Comparison of ENCODE assay signal across 16 cellular contexts in the genomic region with DNA sequence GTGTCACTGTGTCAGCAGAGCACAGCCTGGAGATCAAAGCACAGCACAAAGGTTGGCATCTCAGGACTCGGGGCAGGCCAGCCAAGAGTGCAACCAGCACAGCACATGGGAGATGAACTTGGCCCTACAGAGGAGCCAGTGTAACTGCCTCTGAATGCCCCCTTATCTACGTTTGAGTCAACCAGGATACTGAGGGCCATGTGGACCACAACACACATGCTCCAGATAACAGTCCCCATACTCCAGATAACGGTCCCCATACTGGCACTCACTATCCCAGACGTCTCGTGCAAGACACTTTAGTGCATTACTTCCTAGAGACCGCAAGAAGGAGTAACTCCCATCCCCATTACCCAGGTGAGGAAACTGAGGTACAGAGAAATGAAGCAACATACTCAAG.
DNase-seq lines count a peak whose midpoint lies in the region; ATAC-seq and TF ChIP-seq lines count a peak whose summit lies in the region.
"Had no signal": no experiment of that assay in that cellular context is flagged by ENCODE, and none has a peak within 500 bp of the region (broad histone marks: within the 10 kb centered on the region; RNA-seq: fewer than 3 reads in every experiment).

No MANE protein-coding gene starts in this region.

- peaks cover 39% of the 10 kb centered on the region for H3K4me1 Mint-ChIP-seq in activated CD8-positive, alpha-beta memory T cell treated with anti-CD3 and anti-CD28 coated beads, Interleukin-2, amount 10 ng/mL, durations not matched to agents 7 days and 5 days
- H3K4me1 Mint-ChIP-seq in stimulated activated memory B cell treated with anti-CD40 and anti-IgM and Interleukin-4, amounts not matched to agents 10 μg/mL and 1 μg/mL and 100 μg/mL, for 72 hours: peaks cover 62% of the 10 kb centered on the region
- H3K4me1 Mint-ChIP-seq in nephron progenitor cell: peaks cover 26% of the 10 kb centered on the region

- no peak for TF ChIP-seq EP300 in gastroesophageal sphincter (IDR thresholded peaks at IDR 0.05)

- TF ChIP-seq CTCF in gastroesophageal sphincter (IDR thresholded peaks at IDR 0.05) (no peak), nephron progenitor cell (IDR thresholded peaks at IDR 0.05) (no peak)

- no peaks in the 10 kb centered on the region for H3K9me3 ChIP-seq in gastroesophageal sphincter
- H3K9me3 ChIP-seq: colonic mucosa, heart right ventricle had no signal

- H3K4me1 ChIP-seq in gastroesophageal sphincter: peaks cover 24 to 99% (median 51%) of the 10 kb centered on the region in 3 donors
- H3K4me1 ChIP-seq: colonic mucosa had no signal

- H3K27ac ChIP-seq in gastroesophageal sphincter: peak overlapping the region; percentile 80 to 93 (median 90)
- H3K27ac ChIP-seq: colonic mucosa, PC-9 had no signal

- no peak for ATAC-seq in activated CD8-positive, alpha-beta memory T cell treated with anti-CD3 and anti-CD28 coated beads, Interleukin-2, amount 10 ng/mL, durations not matched to agents 7 days and 5 days
- ATAC-seq in SK-N-SH treated with all-trans-retinoic acid at 6 μM for 48 hours (no peak), gastroesophageal sphincter (no peak), GM21515 (IDR thresholded peaks at IDR 0.05; ENCODE audit: unreplicated experiment) (no peak)
- no peak for ATAC-seq in stimulated activated memory B cell treated with anti-CD40 and anti-IgM and Interleukin-4, amounts not matched to agents 10 μg/mL and 1 μg/mL and 100 μg/mL, for 72 hours

- H3K27me3 ChIP-seq in gastroesophageal sphincter: no peaks in the 10 kb centered on the region
- H3K27me3 ChIP-seq: colonic mucosa, heart right ventricle had no signal

- 69 to 100% methylated on average over 1 to 4 of the region's 6 CpGs for WGBS in gastroesophageal sphincter (ENCODE audit: low coverage in 1 of 2), 2 donors

- H3K27ac Mint-ChIP-seq in activated CD8-positive, alpha-beta memory T cell treated with anti-CD3 and anti-CD28 coated beads, Interleukin-2, amount 10 ng/mL, durations not matched to agents 7 days and 5 days: peak overlapping the region; percentile 61
- H3K27ac Mint-ChIP-seq in stimulated activated memory B cell treated with anti-CD40 and anti-IgM and Interleukin-4, amounts not matched to agents 10 μg/mL and 1 μg/mL and 100 μg/mL, for 72 hours: peak overlapping the region; percentile 43
- H3K27ac Mint-ChIP-seq in nephron progenitor cell: no peak overlapping the region

- H3K27me3 Mint-ChIP-seq in activated CD8-positive, alpha-beta memory T cell treated with anti-CD3 and anti-CD28 coated beads, Interleukin-2, amount 10 ng/mL, durations not matched to agents 7 days and 5 days: no peaks in the 10 kb centered on the region
- no peaks in the 10 kb centered on the region for H3K27me3 Mint-ChIP-seq in stimulated activated memory B cell treated with anti-CD40 and anti-IgM and Interleukin-4, amounts not matched to agents 10 μg/mL and 1 μg/mL and 100 μg/mL, for 72 hours
- peaks cover 23% of the 10 kb centered on the region for H3K27me3 Mint-ChIP-seq in nephron progenitor cell (ENCODE audit: low read depth, poor library complexity)

- no peaks in the 10 kb centered on the region for H3K9me3 Mint-ChIP-seq in activated CD8-positive, alpha-beta memory T cell treated with anti-CD3 and anti-CD28 coated beads, Interleukin-2, amount 10 ng/mL, durations not matched to agents 7 days and 5 days (ENCODE audit: low read depth)
- no peaks in the 10 kb centered on the region for H3K9me3 Mint-ChIP-seq in stimulated activated memory B cell treated with anti-CD40 and anti-IgM and Interleukin-4, amounts not matched to agents 10 μg/mL and 1 μg/mL and 100 μg/mL, for 72 hours
- H3K9me3 Mint-ChIP-seq in nephron progenitor cell: no peaks in the 10 kb centered on the region

- no peak overlapping the region for H3K4me3 ChIP-seq in gastroesophageal sphincter
- H3K4me3 ChIP-seq: colonic mucosa, heart right ventricle, PC-9 had no signal

- CTCF ChIA-PET in activated CD8-positive, alpha-beta memory T cell treated with anti-CD3 and anti-CD28 coated beads, Interleukin-2, amount 10 ng/mL, durations not matched to agents 7 days and 5 days (lab: Charles Lee): interaction anchor here (0.9 kb wide), 1 partner anchor 33 kb away, joined by 3 read pairs; no protein-coding TSS in a partner anchor

- no peak for TF ChIP-seq POLR2A in gastroesophageal sphincter (IDR thresholded peaks at IDR 0.05)

- no peak for DNase-seq in activated CD8-positive, alpha-beta memory T cell treated with anti-CD3 and anti-CD28 coated beads, Interleukin-2, amount 10 ng/mL, durations not matched to agents 7 days and 5 days
- no peak for DNase-seq in activated CD8-positive, alpha-beta memory T cell treated with anti-CD3 and anti-CD28 coated beads for 24 hours
- DNase-seq in stimulated activated CD4-positive, alpha-beta T cell treated with anti-CD3 and anti-CD28 coated beads, Interleukin-12 subunit alpha, Interleukin-12 subunit beta, amount 100 ng/mL, for 4 hours: no peak
- DNase-seq in nephron progenitor cell: no peak
- DNase-seq: ACHN, activated gamma-delta T cell, colonic mucosa, heart right ventricle, kidney, midbrain, NCI-H187 treated with DMSO at 0.1 percent for 48 hours, PC-9 had no signal

- no peak overlapping the region for H3K4me3 Mint-ChIP-seq in activated CD8-positive, alpha-beta memory T cell treated with anti-CD3 and anti-CD28 coated beads, Interleukin-2, amount 10 ng/mL, durations not matched to agents 7 days and 5 days
- no peak overlapping the region for H3K4me3 Mint-ChIP-seq in stimulated activated memory B cell treated with anti-CD40 and anti-IgM and Interleukin-4, amounts not matched to agents 10 μg/mL and 1 μg/mL and 100 μg/mL, for 72 hours
- H3K4me3 Mint-ChIP-seq in nephron progenitor cell: no peak overlapping the region

- H3K36me3 ChIP-seq in gastroesophageal sphincter: no peaks in the 10 kb centered on the region
- H3K36me3 ChIP-seq: colonic mucosa, heart right ventricle had no signal

- no peaks in the 10 kb centered on the region for H3K36me3 Mint-ChIP-seq in activated CD8-positive, alpha-beta memory T cell treated with anti-CD3 and anti-CD28 coated beads, Interleukin-2, amount 10 ng/mL, durations not matched to agents 7 days and 5 days
- peaks cover 6% of the 10 kb centered on the region for H3K36me3 Mint-ChIP-seq in stimulated activated memory B cell treated with anti-CD40 and anti-IgM and Interleukin-4, amounts not matched to agents 10 μg/mL and 1 μg/mL and 100 μg/mL, for 72 hours
- no peaks in the 10 kb centered on the region for H3K36me3 Mint-ChIP-seq in nephron progenitor cell (ENCODE audit: low read depth)

TF ChIP-seq in SK-N-SH treated with all-trans-retinoic acid at 6 μM for 48 hours, 23 proteins besides CTCF, POLR2A, EP300 and RAD21:
- TF ChIP-seq OSR1 (CRISPR knock-in tag; IDR thresholded peaks at IDR 0.05) (no peak), TCF4 (CRISPR knock-in tag; IDR thresholded peaks at IDR 0.05; ENCODE audit: borderline replicate concordance) (peak; percentile 35; the same call in 1 of the 2 replicates), ZFP3 (CRISPR knock-in tag; IDR thresholded peaks at IDR 0.05) (no peak), GLIS3 (CRISPR knock-in tag; IDR thresholded peaks at IDR 0.05) (no peak)
- TF ChIP-seq, protein P1, sequence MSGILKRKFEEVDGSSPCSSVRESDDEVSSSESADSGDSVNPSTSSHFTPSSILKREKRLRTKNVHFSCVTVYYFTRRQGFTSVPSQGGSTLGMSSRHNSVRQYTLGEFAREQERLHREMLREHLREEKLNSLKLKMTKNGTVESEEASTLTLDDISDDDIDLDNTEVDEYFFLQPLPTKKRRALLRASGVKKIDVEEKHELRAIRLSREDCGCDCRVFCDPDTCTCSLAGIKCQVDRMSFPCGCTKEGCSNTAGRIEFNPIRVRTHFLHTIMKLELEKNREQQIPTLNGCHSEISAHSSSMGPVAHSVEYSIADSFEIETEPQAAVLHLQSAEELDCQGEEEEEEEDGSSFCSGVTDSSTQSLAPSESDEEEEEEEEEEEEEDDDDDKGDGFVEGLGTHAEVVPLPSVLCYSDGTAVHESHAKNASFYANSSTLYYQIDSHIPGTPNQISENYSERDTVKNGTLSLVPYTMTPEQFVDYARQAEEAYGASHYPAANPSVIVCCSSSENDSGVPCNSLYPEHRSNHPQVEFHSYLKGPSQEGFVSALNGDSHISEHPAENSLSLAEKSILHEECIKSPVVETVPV (CRISPR knock-in tag; IDR thresholded peaks at IDR 0.05): no peak
TF ChIP-seq in SK-N-SH treated with all-trans-retinoic acid at 6 μM for 48 hours: peak in this region for 1.
